ENCODE assay signal across 16 cellular contexts in genomic region chr1:225890346-225891228, GRCh38. TPM values are rescaled to one million over a fixed set of nuclear protein-coding genes. Genes with fewer than 3 reads are reported as not detected.
DNase-seq lines count a peak whose midpoint lies in the region; ATAC-seq and TF ChIP-seq lines count a peak whose summit lies in the region.
"Had no signal": no experiment of that assay in that cellular context is flagged by ENCODE, and none has a peak within 500 bp of the region (broad histone marks: within the 10 kb centered on the region; RNA-seq: fewer than 3 reads in every experiment).

No MANE protein-coding gene starts in this region.

- ATAC-seq in right lobe of liver (peak; percentile 72 to 76 (median 74)), HG02840 (IDR thresholded peaks at IDR 0.05; ENCODE audit: low FRiP score, unreplicated experiment) (no peak)
- ATAC-seq: SK-N-SH treated with all-trans-retinoic acid at 6 μM for 48 hours had no signal

- intact Hi-C loops in right lobe of liver (cut with DNase I), result no loop called here

- TF ChIP-seq CTCF in RWPE1 (conservative IDR thresholded peaks at IDR 0.05; ENCODE audit: low read depth) (no peak), right lobe of liver (IDR thresholded peaks at IDR 0.05) (no peak)

- H3K27ac ChIP-seq in RWPE1 (peak overlapping the region; percentile 20; the same call in 1 of the 2 replicates), right lobe of liver (peak overlapping the region; percentile 63 to 84 (median 77))
- H3K27ac ChIP-seq: hepatocyte, WERI-Rb-1 had no signal

- H3K4me1 ChIP-seq in right lobe of liver, result peaks cover 0 to 56% (median 23%) of the 10 kb centered on the region in 4 donors

- no peak for TF ChIP-seq POLR2A in right lobe of liver (IDR thresholded peaks at IDR 0.05)

- no peak overlapping the region for H3K4me3 ChIP-seq in right lobe of liver
- H3K4me3 ChIP-seq: hepatocyte had no signal

- peak; percentile 64 for DNase-seq in ELF-1 (ENCODE audit: low read depth, low spot score)
- no peak for DNase-seq in RWPE1 (ENCODE audit: low spot score)
- peak; percentile 82 to 94 (median 91) for DNase-seq in right lobe of liver
- DNase-seq in inferior parietal cortex (ENCODE audit: extremely low spot score), result no peak
- no peak for DNase-seq in NCI-H1105 (lab: John Stamatoyannopoulos, UW)
- DNase-seq: activated CD8-positive, alpha-beta memory T cell treated with anti-CD3 and anti-CD28 coated beads, Interleukin-2, amount 50 U/mL, for 4 hours; cerebellar nuclear complex; MM.1S; NCI-H2171 treated with DMSO at 0.1 percent for 48 hours; stimulated activated CD4-positive, alpha-beta T cell treated with anti-CD3 and anti-CD28 coated beads, Interleukin-2, amount 100 ng/mL, for 48 hours; stimulated activated naive CD4-positive, alpha-beta T cell treated with Interleukin-2 at 50 U/mL for 16 hours; WERI-Rb-1 had no signal

- no peaks in the 10 kb centered on the region for H3K27me3 ChIP-seq in right lobe of liver
- H3K27me3 ChIP-seq: hepatocyte had no signal

- 0% methylated on average over 2 of the region's 6 CpGs for WGBS in right lobe of liver (ENCODE audit: insufficient coverage, low coverage, low lambda C conversion rate, missing lambda C conversion rate)

- POLR2A ChIA-PET in RWPE1 (lab: Yijun Ruan, JAX; ENCODE audit: low non-redundant PET), result no interaction called here

- H3K9me3 ChIP-seq in right lobe of liver, result no peaks in the 10 kb centered on the region

- no peaks in the 10 kb centered on the region for H3K36me3 ChIP-seq in right lobe of liver
- H3K36me3 ChIP-seq: WERI-Rb-1 had no signal

- CTCF ChIA-PET in RWPE1 (lab: Yijun Ruan, JAX), result interaction anchor here (0.5 to 0.8 kb wide), 4 partner anchors 19 to 214 kb away, joined by 3 to 8 read pairs (median 4); no protein-coding TSS in a partner anchor

RNA-seq across cellular contexts. Expression of gene LEFTY1, which starts 1.6 kb away (rescaled TPM):
- total RNA-seq in right lobe of liver, result 1 to 10 TPM in 1 of 6 experiments, under 1 TPM in 3, not detected in 2; 0.29 to 1.1 (median 0.54) TPM
- total RNA-seq: epithelial cell of proximal tubule had no signal

RNA-seq across cellular contexts. Expression of gene TMEM63A, which starts 8.4 kb away (rescaled TPM):
- total RNA-seq in right lobe of liver, result 10 to 100 TPM; 32.1 to 81.5 (median 44.9) TPM

RNA-seq across cellular contexts. Expression of gene PYCR2, which starts 33.5 kb away (rescaled TPM):
- total RNA-seq in right lobe of liver, result 10 to 100 TPM; 20.0 to 42.6 (median 24.9) TPM

RNA-seq across cellular contexts. Expression of gene LEFTY2, which starts 50.4 kb away (rescaled TPM):
- total RNA-seq in right lobe of liver, result under 1 TPM in 1 of 6 experiments, not detected in 5; 0.31 TPM
- total RNA-seq: epithelial cell of proximal tubule had no signal

Comparison
In these comparisons a context has a peak if more than half of its experiments do, and no peak if none do; other contexts are left out.
1. DNase-seq: peak in ELF-1 (single experiment) and right lobe of liver (3 of 3); none in RWPE1 (single experiment), inferior parietal cortex (single experiment) and NCI-H1105 (single experiment).